Comparison of ENCODE assay signal across 14 cellular contexts in genomic region chr7:152054377-152055230, GRCh38. TPM values are rescaled to one million over a fixed set of nuclear protein-coding genes. Genes with fewer than 3 reads are reported as not detected.
DNase-seq lines count a peak whose midpoint lies in the region; ATAC-seq and TF ChIP-seq lines count a peak whose summit lies in the region.
"Had no signal": no experiment of that assay in that cellular context is flagged by ENCODE, and none has a peak within 500 bp of the region (broad histone marks: within the 10 kb centered on the region; RNA-seq: fewer than 3 reads in every experiment).

No MANE protein-coding gene starts in this region.

- peaks cover 3% of the 10 kb centered on the region for H3K4me1 ChIP-seq in RWPE2 (ENCODE audit: insufficient read depth, poor library complexity, severe bottlenecking)
- H3K4me1 ChIP-seq in heart right ventricle = peaks cover 0 to 30% (median 13%) of the 10 kb centered on the region in 9 donors
- peaks cover 27% of the 10 kb centered on the region for H3K4me1 ChIP-seq in psoas muscle
- H3K4me1 ChIP-seq in prostate gland (replicated peaks) = no peaks in the 10 kb centered on the region

- intact Hi-C loops in heart right ventricle (cut with DNase I) (no loop called here), psoas muscle (cut with DNase I) (no loop called here), prostate gland (cut with DNase I) (no loop called here)

- DNase-seq in AG20443 (ENCODE audit: low spot score) = peak; percentile 74
- DNase-seq in RWPE2 (ENCODE audit: low spot score) = no peak
- peak in 1 of 2 donors; percentile 34 for DNase-seq in heart right ventricle
- DNase-seq in psoas muscle = peak; percentile 45 to 67
- no peak for DNase-seq in NCI-H2081 treated with DMSO at 0.1 percent for 48 hours (lab: John Stamatoyannopoulos, UW)
- DNase-seq in prostate gland (ENCODE audit: low spot score) = no peak
- DNase-seq: endodermal cell; GOT3; KG1; stimulated activated CD4-positive, alpha-beta T cell treated with anti-CD3 and anti-CD28 coated beads, Interleukin-4, amount 100 ng/mL, for 4 hours; T1000 had no signal

- H3K36me3 ChIP-seq in RWPE2 (ENCODE audit: low read depth) = no peaks in the 10 kb centered on the region
- H3K36me3 ChIP-seq in heart right ventricle = no peaks in the 10 kb centered on the region
- no peaks in the 10 kb centered on the region for H3K36me3 ChIP-seq in psoas muscle (ENCODE audit: insufficient read depth in 1 of 2, low read depth in 1 of 2)
- no peaks in the 10 kb centered on the region for H3K36me3 ChIP-seq in prostate gland
- H3K36me3 ChIP-seq: neutrophil had no signal

- TF ChIP-seq CTCF in RWPE2 (IDR thresholded peaks at IDR 0.05; ENCODE audit: poor library complexity, severe bottlenecking) (no peak), heart right ventricle (IDR thresholded peaks at IDR 0.05) (peak in 2 of 9 donors; percentile 29 to 32), psoas muscle (IDR thresholded peaks at IDR 0.05) (no peak), prostate gland (IDR thresholded peaks at IDR 0.05) (no peak)

- H3K27ac ChIP-seq in RWPE2 (ENCODE audit: poor library complexity, severe bottlenecking) (no peak overlapping the region), heart right ventricle (peak overlapping the region in 2 of 10 donors; percentile 49), psoas muscle (peak overlapping the region; percentile 57), prostate gland (no peak overlapping the region)
- H3K27ac ChIP-seq: neutrophil had no signal

- H3K27me3 ChIP-seq in RWPE2 (ENCODE audit: insufficient read depth, poor library complexity, severe bottlenecking) (no peaks in the 10 kb centered on the region), heart right ventricle (no peaks in the 10 kb centered on the region), psoas muscle (ENCODE audit: insufficient read depth in 3 of 3, low read length in 2 of 3) (no peaks in the 10 kb centered on the region), prostate gland (replicated peaks; ENCODE audit: insufficient read depth) (no peaks in the 10 kb centered on the region)
- H3K27me3 ChIP-seq: neutrophil had no signal

- 66 to 75% methylated on average over 8 of the region's 8 CpGs for WGBS in heart right ventricle, 2 donors
- WGBS in psoas muscle, 3 donors = 42 to 56% (median 47%) methylated on average over 8 of the region's 8 CpGs
- 78% methylated on average over 8 of the region's 8 CpGs for WGBS in prostate gland

- ATAC-seq in RWPE2 (ENCODE audit: low read depth) = peak; percentile 49; the same call in 1 of the 3 replicates
- peak in 6 of 8 donors; percentile 57 to 88 (median 74) for ATAC-seq in heart right ventricle
- peak; percentile 61 to 87 (median 78) for ATAC-seq in psoas muscle
- no peak for ATAC-seq in GM18861 (IDR thresholded peaks at IDR 0.05; ENCODE audit: unreplicated experiment)
- ATAC-seq in GM19467 (IDR thresholded peaks at IDR 0.05; ENCODE audit: unreplicated experiment) = no peak

- TF ChIP-seq POLR2A in prostate gland (IDR thresholded peaks at IDR 0.05) = no peak

- H3K9me3 ChIP-seq in RWPE2 (ENCODE audit: severe bottlenecking) (no peaks in the 10 kb centered on the region), heart right ventricle (no peaks in the 10 kb centered on the region), psoas muscle (no peaks in the 10 kb centered on the region), prostate gland (no peaks in the 10 kb centered on the region)
- H3K9me3 ChIP-seq: neutrophil had no signal

- H3K4me3 ChIP-seq in RWPE2 (ENCODE audit: severe bottlenecking) (no peak overlapping the region), heart right ventricle (no peak overlapping the region), psoas muscle (no peak overlapping the region), prostate gland (no peak overlapping the region)

RNA-seq across cellular contexts. Expression of gene GALNT11, which starts 29.1 kb away (rescaled TPM):
- 10 to 100 TPM; 19.3 to 28.4 (median 22.9) TPM for total RNA-seq in heart right ventricle
- polyA plus RNA-seq in heart right ventricle = 10 to 100 TPM; 13.2 to 14.8 TPM
- total RNA-seq in psoas muscle = 10 to 100 TPM; 11.2 to 20.6 (median 17.6) TPM
- polyA plus RNA-seq in psoas muscle = 10 to 100 TPM; 13.6 to 20.3 (median 14.0) TPM
- total RNA-seq in prostate gland = 10 to 100 TPM; 50.3 to 76.2 TPM

Comparison
In these comparisons a context has a peak if more than half of its experiments do, and no peak if none do; other contexts are left out.
1. DNase-seq: peak in AG20443 (single experiment) and psoas muscle (2 of 2); none in RWPE2 (single experiment), NCI-H2081 treated with DMSO at 0.1 percent for 48 hours (single experiment) and prostate gland (single experiment).
2. ATAC-seq: peak in RWPE2 (single experiment), heart right ventricle (6 of 8) and psoas muscle (4 of 4); none in GM18861 (single experiment) and GM19467 (single experiment).